8 cellular contexts compared by ENCODE assay signal in genomic region chr20:1392443-1392692, GRCh38. TPM values are rescaled to one million over a fixed set of nuclear protein-coding genes. Genes with fewer than 3 reads are reported as not detected.
DNase-seq lines count a peak whose midpoint lies in the region; ATAC-seq and TF ChIP-seq lines count a peak whose summit lies in the region.

No MANE protein-coding gene starts in this region.

- 1 to 3% methylated on average over 5 to 11 of the region's 13 CpGs for WGBS in lower leg skin, 2 donors

- intact Hi-C loops in lower leg skin (cut with DNase I; ENCODE audit: low total_unique reads) (loop anchor here (10.0 kb wide), 1 partner anchor 58 kb away; no protein-coding TSS in a partner anchor), upper lobe of right lung (cut with DNase I) (loop anchor here (10.0 kb wide), 1 partner anchor 58 kb away; no protein-coding TSS in a partner anchor)

- no peak for DNase-seq in astrocyte of the cerebellum (ENCODE audit: low read depth)
- no peak for DNase-seq in lower leg skin (ENCODE audit: low spot score in 2 of 2)
- DNase-seq in upper lobe of right lung: no peak
- no peak for DNase-seq in DMS114 treated with DMSO at 0.1 percent for 48 hours (lab: John Stamatoyannopoulos, UW; ENCODE audit: unreplicated experiment)
- no peak for DNase-seq in hypothalamus (lab: John Stamatoyannopoulos, UW)
- DNase-seq in activated CD4-positive, alpha-beta T cell treated with anti-CD3 and anti-CD28 coated beads for 48 hours: no peak

- H3K4me3 ChIP-seq in astrocyte of the cerebellum (ENCODE audit: low read depth, low read length) (peak overlapping the region; percentile 75), lower leg skin (ENCODE audit: low read depth, poor library complexity, severe bottlenecking) (peak overlapping the region; percentile 98), upper lobe of right lung (peak overlapping the region; percentile 85)

- TF ChIP-seq CTCF in astrocyte of the cerebellum (IDR thresholded peaks at IDR 0.05; ENCODE audit: low read depth, low read length, missing control alignments): no peak
- TF ChIP-seq CTCF in lower leg skin (IDR thresholded peaks at IDR 0.05): no peak
- no peak for TF ChIP-seq CTCF in upper lobe of right lung (IDR thresholded peaks at IDR 0.05)

- TF ChIP-seq POLR2A in lower leg skin (IDR thresholded peaks at IDR 0.05): no peak

- ATAC-seq in GM19025 (IDR thresholded peaks at IDR 0.05; ENCODE audit: low read depth, unreplicated experiment) (peak; percentile 25), HG03175 (IDR thresholded peaks at IDR 0.05; ENCODE audit: unreplicated experiment) (peak; percentile 33), upper lobe of right lung (peak; percentile 35)

- H3K36me3 ChIP-seq in upper lobe of right lung: no peaks in the 10 kb centered on the region

- H3K27ac ChIP-seq in upper lobe of right lung: peak overlapping the region; percentile 88

- in situ Hi-C loops in astrocyte of the cerebellum (cut with HindIII; ENCODE audit: low sequenced_read_pairs): loop anchor here (5.0 kb wide), 1 partner anchor 60 kb away; no protein-coding TSS in a partner anchor

- no peaks in the 10 kb centered on the region for H3K9me3 ChIP-seq in upper lobe of right lung

- H3K27me3 ChIP-seq in upper lobe of right lung: no peaks in the 10 kb centered on the region

- peaks cover 52% of the 10 kb centered on the region for H3K4me1 ChIP-seq in upper lobe of right lung

RNA-seq across cellular contexts. Expression of gene FKBP1A, which starts 0.5 kb away (rescaled TPM):
- total RNA-seq in lower leg skin (100 to 1,000 TPM in 1 of 4 donors, 10 to 100 TPM in 3; 72.6 to 133 (median 87.5) TPM), upper lobe of right lung (266 TPM)
